ENCODE assay signal across 17 cellular contexts in genomic region chr2:156649596-156649995, GRCh38.
DNase-seq lines count a peak whose midpoint lies in the region; ATAC-seq and TF ChIP-seq lines count a peak whose summit lies in the region.
"Had no signal": no experiment of that assay in that cellular context is flagged by ENCODE, and none has a peak within 500 bp of the region (broad histone marks: within the 10 kb centered on the region; RNA-seq: fewer than 3 reads in every experiment).

No MANE protein-coding gene starts in this region.

- POLR2A ChIA-PET in A673 (lab: Charles Lee; ENCODE audit: low non-redundant PET): no interaction called here

- no peak overlapping the region for H3K4me3 ChIP-seq in adipocyte (ENCODE audit: low read length)
- no peak overlapping the region for H3K4me3 ChIP-seq in cardiac muscle cell
- no peak overlapping the region for H3K4me3 ChIP-seq in A673 (ENCODE audit: low read depth, low read length, poor library complexity, severe bottlenecking)
- H3K4me3 ChIP-seq: dorsolateral prefrontal cortex, K562, pancreas had no signal

- H3K27me3 ChIP-seq in adipocyte (replicated peaks; ENCODE audit: control insufficient read depth, insufficient read depth, low read length) (no peaks in the 10 kb centered on the region), cardiac muscle cell (no peaks in the 10 kb centered on the region), A673 (replicated peaks; ENCODE audit: insufficient read depth, low read depth, low read length, poor library complexity) (no peaks in the 10 kb centered on the region)
- H3K27me3 ChIP-seq: dorsolateral prefrontal cortex, pancreas had no signal

- peak; percentile 6 for DNase-seq in H4 (ENCODE audit: low spot score)
- peak; percentile 25 for DNase-seq in adipocyte (ENCODE audit: low read depth)
- DNase-seq in cardiac muscle cell (ENCODE audit: low read depth in 1 of 2, low spot score in 1 of 2): peak; percentile 38 to 49
- peak; percentile 6 for DNase-seq in retina
- no peak for DNase-seq in GDM1 (lab: John Stamatoyannopoulos, UW)
- DNase-seq in LoVo (ENCODE audit: low spot score): no peak
- no peak for DNase-seq in A673 (ENCODE audit: low spot score)
- DNase-seq: activated CD4-positive, alpha-beta T cell treated with anti-CD3 and anti-CD28 coated beads for 48 hours; activated T-cell treated with anti-CD3 and anti-CD28 coated beads, Interleukin-2, amount 50 U/mL, for 1 hour; amniotic stem cell; DMS53; H7; NCI-H1694 treated with DMSO at 0.1 percent for 48 hours; pancreas had no signal

- H3K27ac ChIP-seq in cardiac muscle cell (no peak overlapping the region), A673 (ENCODE audit: low read depth, low read length, poor library complexity, severe bottlenecking) (no peak overlapping the region)
- H3K27ac ChIP-seq: dorsolateral prefrontal cortex, pancreas had no signal

- H3K4me1 ChIP-seq in adipocyte (ENCODE audit: control insufficient read depth, insufficient read depth, low read length) (no peaks in the 10 kb centered on the region), cardiac muscle cell (ENCODE audit: low read depth) (no peaks in the 10 kb centered on the region), A673 (ENCODE audit: insufficient read depth, low read length, poor library complexity, severe bottlenecking) (no peaks in the 10 kb centered on the region)

- CTCF ChIA-PET in A673 (lab: Charles Lee): no interaction called here

- no peaks in the 10 kb centered on the region for H3K9me3 ChIP-seq in adipocyte (ENCODE audit: control insufficient read depth, low read length)
- H3K9me3 ChIP-seq in cardiac muscle cell (ENCODE audit: low read depth): no peaks in the 10 kb centered on the region
- no peaks in the 10 kb centered on the region for H3K9me3 ChIP-seq in A673 (ENCODE audit: low read depth, low read length, poor library complexity, severe bottlenecking)
- H3K9me3 ChIP-seq: pancreas had no signal

- no peak overlapping the region for H3K9ac ChIP-seq in adipocyte (ENCODE audit: low read length)

- no peak for ATAC-seq in GM21529 (IDR thresholded peaks at IDR 0.05; ENCODE audit: unreplicated experiment)
- ATAC-seq: K562 had no signal

- intact Hi-C loops in A673 (cut with micrococcal nuclease; ENCODE audit: unreplicated experiment): no loop called here

- H3K36me3 ChIP-seq in adipocyte (ENCODE audit: control insufficient read depth, insufficient read depth, low read length, severe bottlenecking): no peaks in the 10 kb centered on the region
- no peaks in the 10 kb centered on the region for H3K36me3 ChIP-seq in cardiac muscle cell
- no peaks in the 10 kb centered on the region for H3K36me3 ChIP-seq in A673 (ENCODE audit: insufficient read depth, low read length, poor library complexity, severe bottlenecking)
- H3K36me3 ChIP-seq: pancreas had no signal

- no TSS peak for BruUV-seq in A673 (replicated peaks; lab: Mats Ljungman, UMichigan)

- no peak for TF ChIP-seq CTCF in cardiac muscle cell (IDR thresholded peaks at IDR 0.05; ENCODE audit: low read depth, low read length)
- TF ChIP-seq CTCF in A673 (conservative IDR thresholded peaks at IDR 0.05; ENCODE audit: low read depth, low read length): no peak

Comparison
In these comparisons a context has a peak if more than half of its experiments do, and no peak if none do; other contexts are left out.
1. DNase-seq: peak in H4 (single experiment), adipocyte (single experiment), cardiac muscle cell (2 of 2) and retina (single experiment); none in GDM1 (single experiment), LoVo (single experiment) and A673 (single experiment).